1 cellular context compared by ENCODE assay signal in the genomic region with DNA sequence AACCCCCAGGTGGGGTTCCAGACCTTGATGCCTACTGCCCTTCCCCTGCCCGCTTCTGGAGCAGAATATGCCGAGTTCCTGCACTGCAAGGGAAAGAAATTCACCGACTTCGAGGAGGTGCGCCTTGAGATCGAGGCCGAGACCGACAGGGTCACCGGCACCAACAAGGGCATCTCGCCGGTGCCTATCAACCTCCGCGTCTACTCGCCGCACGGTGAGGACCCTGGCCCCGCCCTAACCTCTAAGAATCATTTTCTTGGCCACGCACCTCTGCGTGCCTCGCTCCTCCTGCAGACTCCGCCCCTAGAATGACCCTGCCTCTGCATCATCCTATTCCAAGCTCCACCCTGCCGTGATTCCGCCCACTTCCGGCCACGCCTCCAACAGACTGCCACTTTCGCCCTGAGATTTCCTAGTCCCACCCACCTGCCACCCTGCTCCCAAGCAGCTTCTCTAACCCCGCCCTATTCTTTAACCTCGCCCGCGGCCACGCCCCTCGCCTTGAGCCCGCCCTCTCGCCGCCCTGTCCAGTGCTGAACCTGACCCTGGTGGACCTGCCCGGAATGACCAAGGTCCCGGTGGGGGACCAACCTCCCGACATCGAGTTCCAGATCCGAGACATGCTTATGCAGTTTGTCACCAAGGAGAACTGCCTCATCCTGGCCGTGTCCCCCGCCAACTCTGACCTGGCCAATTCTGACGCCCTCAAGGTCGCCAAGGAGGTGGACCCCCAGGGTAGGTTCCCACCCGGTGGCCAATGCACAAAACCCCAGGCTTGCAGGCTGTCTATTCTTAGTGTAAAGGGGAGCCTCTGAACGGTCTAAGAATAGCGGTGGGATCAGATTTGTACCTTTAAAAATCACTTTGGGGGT.
TF ChIP-seq lines count a peak whose summit lies in the region.

No MANE protein-coding gene starts in this region.

TF ChIP-seq in K562, 482 proteins besides CTCF, POLR2A, EP300 and RAD21 (continued from another document and continues in another):
- TF ChIP-seq, protein P1, sequence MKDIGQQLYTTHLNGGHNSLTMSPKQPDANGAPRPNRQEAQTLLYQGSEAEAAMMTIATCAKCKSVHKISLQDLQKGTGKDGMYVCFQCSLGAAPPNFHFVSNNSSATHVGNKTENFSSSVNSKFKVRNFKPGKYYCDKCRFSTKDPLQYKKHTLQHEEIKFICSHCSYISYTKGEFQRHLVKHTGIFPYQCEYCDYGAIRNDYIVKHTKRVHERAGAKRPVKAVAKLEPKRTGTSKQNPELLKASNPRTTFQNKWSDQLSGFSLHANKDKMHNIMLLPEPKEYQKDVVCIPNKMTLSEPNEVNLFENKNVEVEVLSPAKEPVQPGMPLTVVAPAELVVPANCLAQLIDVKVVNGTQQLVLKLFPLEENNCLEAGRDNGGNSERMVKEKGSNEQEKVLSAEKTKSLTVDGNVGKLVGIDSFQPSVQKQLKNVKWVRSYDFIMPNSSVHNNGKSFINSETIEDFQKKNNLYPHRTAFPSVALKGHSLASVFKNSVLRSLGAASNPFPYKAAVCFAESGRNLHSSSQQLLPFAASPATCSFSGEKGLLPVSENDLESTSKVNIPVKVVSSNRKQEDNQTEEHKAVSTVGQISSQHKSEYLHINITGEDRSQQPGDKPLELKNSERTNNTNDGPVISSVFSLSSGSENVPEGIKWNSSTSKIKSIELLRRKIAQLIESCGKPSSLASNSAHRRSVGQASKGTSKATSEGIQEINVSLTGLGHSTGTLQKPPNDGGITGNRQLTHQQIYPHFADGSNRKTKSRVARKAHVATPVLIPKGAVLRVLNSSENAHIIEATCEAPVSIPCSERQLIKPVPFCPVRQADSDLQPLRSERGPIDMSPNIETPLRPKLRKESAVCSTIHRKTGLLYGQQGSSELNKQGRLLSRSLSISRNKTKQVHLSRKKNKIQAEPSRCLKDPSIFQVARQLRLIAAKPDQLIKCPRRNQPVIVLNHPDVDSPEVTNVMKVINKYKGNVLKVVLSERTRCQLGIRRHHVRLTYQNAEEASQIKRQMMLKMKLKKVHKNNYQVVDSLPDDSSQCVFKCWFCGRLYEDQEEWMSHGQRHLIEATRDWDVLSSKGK (CRISPR knock-in tag; IDR thresholded peaks at IDR 0.05) = no peak
- TF ChIP-seq SIRT6 (IDR thresholded peaks at IDR 0.05; ENCODE audit: low read depth, low read length) (no peak), SRSF7 (optimal IDR thresholded peaks at IDR 0.05; ENCODE audit: low read depth, low read length) (no peak), SP1 (CRISPR knock-in tag; IDR thresholded peaks at IDR 0.05) (no peak), ELF1 (tag; IDR thresholded peaks at IDR 0.05) (no peak), HEY1 (CRISPR knock-in tag; IDR thresholded peaks at IDR 0.05; ENCODE audit: borderline replicate concordance) (no peak), CBX3 (IDR thresholded peaks at IDR 0.05; ENCODE audit: borderline replicate concordance in 1 of 2, low read length in 2 of 2) (peak in 1 of 2 experiments; percentile 44; a peak in 1 of 3 replicates), NCOR1 (IDR thresholded peaks at IDR 0.05) (no peak), ZNF76 (CRISPR knock-in tag; IDR thresholded peaks at IDR 0.05; ENCODE audit: borderline replicate concordance) (0 out of 2 replicates have a peak, but pooled peaks have one; percentile 27), NRF1 (conservative IDR thresholded peaks at IDR 0.05 in 1 of 2, IDR thresholded peaks at IDR 0.05 in 1 of 2) (peak; percentile 86 to 87), MYC (IDR thresholded peaks at IDR 0.05; ENCODE audit: low read depth, low read length) (peak; percentile 82), MYC (CRISPR knock-in tag; IDR thresholded peaks at IDR 0.05; ENCODE audit: borderline replicate concordance, low read depth) (0 out of 2 replicates have a peak, but pooled peaks have one; percentile 41), ZNF830 (CRISPR knock-in tag; IDR thresholded peaks at IDR 0.05) (peak; percentile 93), CREBBP (IDR thresholded peaks at IDR 0.05; ENCODE audit: low read depth, low read length) (no peak), ZFPM2 (CRISPR knock-in tag; IDR thresholded peaks at IDR 0.05) (no peak; the same call in 1 of the 2 replicates), TFAM (CRISPR knock-in tag; conservative IDR thresholded peaks at IDR 0.05) (no peak), PCBP2 (IDR thresholded peaks at IDR 0.05; ENCODE audit: low read depth, low read length, poor library complexity, severe bottlenecking) (no peak), ZC3H8 (IDR thresholded peaks at IDR 0.05) (no peak), TBP (optimal IDR thresholded peaks at IDR 0.05; ENCODE audit: low read depth, low read length) (peak; percentile 78), ZNF41 (CRISPR knock-in tag; conservative IDR thresholded peaks at IDR 0.05) (0 out of 2 replicates have a peak, but pooled peaks have one; percentile 13), ATF1 (CRISPR knock-in tag; IDR thresholded peaks at IDR 0.05) (no peak), ATF1 (tag; IDR thresholded peaks at IDR 0.05) (peak; percentile 94), SRSF9 (IDR thresholded peaks at IDR 0.05; ENCODE audit: borderline replicate concordance, low read depth, low read length) (no peak), PHB (CRISPR knock-in tag; IDR thresholded peaks at IDR 0.05) (peak; percentile 87; the same call in 1 of the 2 replicates), ZFP36 (IDR thresholded peaks at IDR 0.05; ENCODE audit: low read depth, low read length, partially characterized antibody) (no peak), L3MBTL2 (IDR thresholded peaks at IDR 0.05) (no peak), STAT5B (CRISPR knock-in tag; IDR thresholded peaks at IDR 0.05) (no peak), ARHGAP35 (IDR thresholded peaks at IDR 0.05; ENCODE audit: partially characterized antibody) (no peak)
- TF ChIP-seq, protein P2, sequence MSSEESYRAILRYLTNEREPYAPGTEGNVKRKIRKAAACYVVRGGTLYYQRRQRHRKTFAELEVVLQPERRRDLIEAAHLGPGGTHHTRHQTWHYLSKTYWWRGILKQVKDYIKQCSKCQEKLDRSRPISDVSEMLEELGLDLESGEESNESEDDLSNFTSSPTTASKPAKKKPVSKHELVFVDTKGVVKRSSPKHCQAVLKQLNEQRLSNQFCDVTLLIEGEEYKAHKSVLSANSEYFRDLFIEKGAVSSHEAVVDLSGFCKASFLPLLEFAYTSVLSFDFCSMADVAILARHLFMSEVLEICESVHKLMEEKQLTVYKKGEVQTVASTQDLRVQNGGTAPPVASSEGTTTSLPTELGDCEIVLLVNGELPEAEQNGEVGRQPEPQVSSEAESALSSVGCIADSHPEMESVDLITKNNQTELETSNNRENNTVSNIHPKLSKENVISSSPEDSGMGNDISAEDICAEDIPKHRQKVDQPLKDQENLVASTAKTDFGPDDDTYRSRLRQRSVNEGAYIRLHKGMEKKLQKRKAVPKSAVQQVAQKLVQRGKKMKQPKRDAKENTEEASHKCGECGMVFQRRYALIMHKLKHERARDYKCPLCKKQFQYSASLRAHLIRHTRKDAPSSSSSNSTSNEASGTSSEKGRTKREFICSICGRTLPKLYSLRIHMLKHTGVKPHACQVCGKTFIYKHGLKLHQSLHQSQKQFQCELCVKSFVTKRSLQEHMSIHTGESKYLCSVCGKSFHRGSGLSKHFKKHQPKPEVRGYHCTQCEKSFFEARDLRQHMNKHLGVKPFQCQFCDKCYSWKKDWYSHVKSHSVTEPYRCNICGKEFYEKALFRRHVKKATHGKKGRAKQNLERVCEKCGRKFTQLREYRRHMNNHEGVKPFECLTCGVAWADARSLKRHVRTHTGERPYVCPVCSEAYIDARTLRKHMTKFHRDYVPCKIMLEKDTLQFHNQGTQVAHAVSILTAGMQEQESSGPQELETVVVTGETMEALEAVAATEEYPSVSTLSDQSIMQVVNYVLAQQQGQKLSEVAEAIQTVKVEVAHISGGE (CRISPR knock-in tag; IDR thresholded peaks at IDR 0.05) = no peak
- TF ChIP-seq, protein P3, sequence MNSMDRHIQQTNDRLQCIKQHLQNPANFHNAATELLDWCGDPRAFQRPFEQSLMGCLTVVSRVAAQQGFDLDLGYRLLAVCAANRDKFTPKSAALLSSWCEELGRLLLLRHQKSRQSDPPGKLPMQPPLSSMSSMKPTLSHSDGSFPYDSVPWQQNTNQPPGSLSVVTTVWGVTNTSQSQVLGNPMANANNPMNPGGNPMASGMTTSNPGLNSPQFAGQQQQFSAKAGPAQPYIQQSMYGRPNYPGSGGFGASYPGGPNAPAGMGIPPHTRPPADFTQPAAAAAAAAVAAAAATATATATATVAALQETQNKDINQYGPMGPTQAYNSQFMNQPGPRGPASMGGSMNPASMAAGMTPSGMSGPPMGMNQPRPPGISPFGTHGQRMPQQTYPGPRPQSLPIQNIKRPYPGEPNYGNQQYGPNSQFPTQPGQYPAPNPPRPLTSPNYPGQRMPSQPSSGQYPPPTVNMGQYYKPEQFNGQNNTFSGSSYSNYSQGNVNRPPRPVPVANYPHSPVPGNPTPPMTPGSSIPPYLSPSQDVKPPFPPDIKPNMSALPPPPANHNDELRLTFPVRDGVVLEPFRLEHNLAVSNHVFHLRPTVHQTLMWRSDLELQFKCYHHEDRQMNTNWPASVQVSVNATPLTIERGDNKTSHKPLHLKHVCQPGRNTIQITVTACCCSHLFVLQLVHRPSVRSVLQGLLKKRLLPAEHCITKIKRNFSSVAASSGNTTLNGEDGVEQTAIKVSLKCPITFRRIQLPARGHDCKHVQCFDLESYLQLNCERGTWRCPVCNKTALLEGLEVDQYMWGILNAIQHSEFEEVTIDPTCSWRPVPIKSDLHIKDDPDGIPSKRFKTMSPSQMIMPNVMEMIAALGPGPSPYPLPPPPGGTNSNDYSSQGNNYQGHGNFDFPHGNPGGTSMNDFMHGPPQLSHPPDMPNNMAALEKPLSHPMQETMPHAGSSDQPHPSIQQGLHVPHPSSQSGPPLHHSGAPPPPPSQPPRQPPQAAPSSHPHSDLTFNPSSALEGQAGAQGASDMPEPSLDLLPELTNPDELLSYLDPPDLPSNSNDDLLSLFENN (IDR thresholded peaks at IDR 0.05; ENCODE audit: low read depth in 2 of 2, low read length in 2 of 2) = peak; percentile 2 to 51; a peak in 1 of 4 replicates
- TF ChIP-seq, protein P4, sequence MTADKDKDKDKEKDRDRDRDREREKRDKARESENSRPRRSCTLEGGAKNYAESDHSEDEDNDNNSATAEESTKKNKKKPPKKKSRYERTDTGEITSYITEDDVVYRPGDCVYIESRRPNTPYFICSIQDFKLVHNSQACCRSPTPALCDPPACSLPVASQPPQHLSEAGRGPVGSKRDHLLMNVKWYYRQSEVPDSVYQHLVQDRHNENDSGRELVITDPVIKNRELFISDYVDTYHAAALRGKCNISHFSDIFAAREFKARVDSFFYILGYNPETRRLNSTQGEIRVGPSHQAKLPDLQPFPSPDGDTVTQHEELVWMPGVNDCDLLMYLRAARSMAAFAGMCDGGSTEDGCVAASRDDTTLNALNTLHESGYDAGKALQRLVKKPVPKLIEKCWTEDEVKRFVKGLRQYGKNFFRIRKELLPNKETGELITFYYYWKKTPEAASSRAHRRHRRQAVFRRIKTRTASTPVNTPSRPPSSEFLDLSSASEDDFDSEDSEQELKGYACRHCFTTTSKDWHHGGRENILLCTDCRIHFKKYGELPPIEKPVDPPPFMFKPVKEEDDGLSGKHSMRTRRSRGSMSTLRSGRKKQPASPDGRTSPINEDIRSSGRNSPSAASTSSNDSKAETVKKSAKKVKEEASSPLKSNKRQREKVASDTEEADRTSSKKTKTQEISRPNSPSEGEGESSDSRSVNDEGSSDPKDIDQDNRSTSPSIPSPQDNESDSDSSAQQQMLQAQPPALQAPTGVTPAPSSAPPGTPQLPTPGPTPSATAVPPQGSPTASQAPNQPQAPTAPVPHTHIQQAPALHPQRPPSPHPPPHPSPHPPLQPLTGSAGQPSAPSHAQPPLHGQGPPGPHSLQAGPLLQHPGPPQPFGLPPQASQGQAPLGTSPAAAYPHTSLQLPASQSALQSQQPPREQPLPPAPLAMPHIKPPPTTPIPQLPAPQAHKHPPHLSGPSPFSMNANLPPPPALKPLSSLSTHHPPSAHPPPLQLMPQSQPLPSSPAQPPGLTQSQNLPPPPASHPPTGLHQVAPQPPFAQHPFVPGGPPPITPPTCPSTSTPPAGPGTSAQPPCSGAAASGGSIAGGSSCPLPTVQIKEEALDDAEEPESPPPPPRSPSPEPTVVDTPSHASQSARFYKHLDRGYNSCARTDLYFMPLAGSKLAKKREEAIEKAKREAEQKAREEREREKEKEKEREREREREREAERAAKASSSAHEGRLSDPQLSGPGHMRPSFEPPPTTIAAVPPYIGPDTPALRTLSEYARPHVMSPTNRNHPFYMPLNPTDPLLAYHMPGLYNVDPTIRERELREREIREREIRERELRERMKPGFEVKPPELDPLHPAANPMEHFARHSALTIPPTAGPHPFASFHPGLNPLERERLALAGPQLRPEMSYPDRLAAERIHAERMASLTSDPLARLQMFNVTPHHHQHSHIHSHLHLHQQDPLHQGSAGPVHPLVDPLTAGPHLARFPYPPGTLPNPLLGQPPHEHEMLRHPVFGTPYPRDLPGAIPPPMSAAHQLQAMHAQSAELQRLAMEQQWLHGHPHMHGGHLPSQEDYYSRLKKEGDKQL (CRISPR knock-in tag; IDR thresholded peaks at IDR 0.05; ENCODE audit: borderline replicate concordance) = no peak
- TF ChIP-seq, protein P5, sequence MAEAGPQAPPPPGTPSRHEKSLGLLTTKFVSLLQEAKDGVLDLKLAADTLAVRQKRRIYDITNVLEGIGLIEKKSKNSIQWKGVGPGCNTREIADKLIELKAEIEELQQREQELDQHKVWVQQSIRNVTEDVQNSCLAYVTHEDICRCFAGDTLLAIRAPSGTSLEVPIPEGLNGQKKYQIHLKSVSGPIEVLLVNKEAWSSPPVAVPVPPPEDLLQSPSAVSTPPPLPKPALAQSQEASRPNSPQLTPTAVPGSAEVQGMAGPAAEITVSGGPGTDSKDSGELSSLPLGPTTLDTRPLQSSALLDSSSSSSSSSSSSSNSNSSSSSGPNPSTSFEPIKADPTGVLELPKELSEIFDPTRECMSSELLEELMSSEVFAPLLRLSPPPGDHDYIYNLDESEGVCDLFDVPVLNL (CRISPR knock-in tag; IDR thresholded peaks at IDR 0.05; ENCODE audit: low read depth) = no peak
- TF ChIP-seq, protein P6, sequence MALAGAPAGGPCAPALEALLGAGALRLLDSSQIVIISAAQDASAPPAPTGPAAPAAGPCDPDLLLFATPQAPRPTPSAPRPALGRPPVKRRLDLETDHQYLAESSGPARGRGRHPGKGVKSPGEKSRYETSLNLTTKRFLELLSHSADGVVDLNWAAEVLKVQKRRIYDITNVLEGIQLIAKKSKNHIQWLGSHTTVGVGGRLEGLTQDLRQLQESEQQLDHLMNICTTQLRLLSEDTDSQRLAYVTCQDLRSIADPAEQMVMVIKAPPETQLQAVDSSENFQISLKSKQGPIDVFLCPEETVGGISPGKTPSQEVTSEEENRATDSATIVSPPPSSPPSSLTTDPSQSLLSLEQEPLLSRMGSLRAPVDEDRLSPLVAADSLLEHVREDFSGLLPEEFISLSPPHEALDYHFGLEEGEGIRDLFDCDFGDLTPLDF (CRISPR knock-in tag; IDR thresholded peaks at IDR 0.05) = peak; percentile 96
- TF ChIP-seq, protein P7, sequence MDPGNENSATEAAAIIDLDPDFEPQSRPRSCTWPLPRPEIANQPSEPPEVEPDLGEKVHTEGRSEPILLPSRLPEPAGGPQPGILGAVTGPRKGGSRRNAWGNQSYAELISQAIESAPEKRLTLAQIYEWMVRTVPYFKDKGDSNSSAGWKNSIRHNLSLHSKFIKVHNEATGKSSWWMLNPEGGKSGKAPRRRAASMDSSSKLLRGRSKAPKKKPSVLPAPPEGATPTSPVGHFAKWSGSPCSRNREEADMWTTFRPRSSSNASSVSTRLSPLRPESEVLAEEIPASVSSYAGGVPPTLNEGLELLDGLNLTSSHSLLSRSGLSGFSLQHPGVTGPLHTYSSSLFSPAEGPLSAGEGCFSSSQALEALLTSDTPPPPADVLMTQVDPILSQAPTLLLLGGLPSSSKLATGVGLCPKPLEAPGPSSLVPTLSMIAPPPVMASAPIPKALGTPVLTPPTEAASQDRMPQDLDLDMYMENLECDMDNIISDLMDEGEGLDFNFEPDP (CRISPR knock-in tag; IDR thresholded peaks at IDR 0.05) = no peak
- TF ChIP-seq, protein P8, sequence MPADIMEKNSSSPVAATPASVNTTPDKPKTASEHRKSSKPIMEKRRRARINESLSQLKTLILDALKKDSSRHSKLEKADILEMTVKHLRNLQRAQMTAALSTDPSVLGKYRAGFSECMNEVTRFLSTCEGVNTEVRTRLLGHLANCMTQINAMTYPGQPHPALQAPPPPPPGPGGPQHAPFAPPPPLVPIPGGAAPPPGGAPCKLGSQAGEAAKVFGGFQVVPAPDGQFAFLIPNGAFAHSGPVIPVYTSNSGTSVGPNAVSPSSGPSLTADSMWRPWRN (IDR thresholded peaks at IDR 0.05; ENCODE audit: low read depth) = no peak
